Comparison of ENCODE assay signal across 10 cellular contexts in the genomic region with DNA sequence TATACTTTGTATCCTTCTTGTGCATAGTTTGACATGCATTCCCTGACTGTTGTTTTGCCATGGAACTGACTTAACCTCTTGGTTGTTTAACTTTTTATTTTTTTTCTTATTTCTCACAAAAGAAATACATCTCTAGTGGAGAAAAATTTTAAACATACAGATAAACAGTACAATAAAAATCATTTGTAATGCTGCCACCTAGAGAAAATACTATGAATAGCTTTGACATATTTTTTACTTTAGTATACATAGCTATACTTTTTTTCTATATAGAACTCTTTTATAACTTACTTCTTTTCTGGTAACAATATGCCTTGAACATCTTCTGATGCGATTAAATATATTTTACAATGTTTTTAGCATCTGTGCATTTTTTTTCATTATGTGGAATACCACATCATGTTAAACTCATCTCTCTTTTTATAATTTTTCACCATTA.
DNase-seq lines count a peak whose midpoint lies in the region; ATAC-seq, FAIRE-seq and TF ChIP-seq lines count a peak whose summit lies in the region.
"Had no signal": no experiment of that assay in that cellular context is flagged by ENCODE, and none has a peak within 500 bp of the region (broad histone marks: within the 10 kb centered on the region; RNA-seq: fewer than 3 reads in every experiment).

No MANE protein-coding gene starts in this region.

- DNase-seq in NCI-H2171 treated with DMSO at 0.1 percent for 48 hours (lab: John Stamatoyannopoulos, UW) (peak; percentile 37), NCI-H2171 (lab: John Stamatoyannopoulos, UW) (no peak), RCC 7860 (ENCODE audit: low spot score) (no peak), fibroblast of pulmonary artery (ENCODE audit: low read depth) (peak; percentile 42), spleen (no peak), KBM-7 (no peak), mesenteric fat pad (ENCODE audit: low spot score) (no peak)
- DNase-seq: occipital lobe, T1000 had no signal

- no peaks in the 10 kb centered on the region for H3K4me1 ChIP-seq in spleen

- H3K4me3 ChIP-seq in fibroblast of pulmonary artery (replicated peaks; ENCODE audit: low read depth, low read length) (no peak overlapping the region), spleen (no peak overlapping the region)

- no peak for TF ChIP-seq POLR2A in spleen (IDR thresholded peaks at IDR 0.05)

- in situ Hi-C loops in KBM-7 (cut with MboI; ENCODE audit: low pct_unique_long_range_greater_than_20kb, low sequenced_read_pairs) = no loop called here

- no peak overlapping the region for H3K27ac ChIP-seq in spleen

- WGBS in spleen, 5 donors = 60 to 76% (median 68%) methylated on average over 1 of the region's 1 CpG

- H3K9me3 ChIP-seq in spleen = no peaks in the 10 kb centered on the region

- intact Hi-C loops in spleen (cut with DNase I; ENCODE audit: low total_unique reads) = no loop called here

- peak; percentile 35 for TF ChIP-seq CTCF in fibroblast of pulmonary artery (IDR thresholded peaks at IDR 0.05; ENCODE audit: low read length, missing control alignments)
- peak in 7 of 11 experiments; percentile 11 to 38 (median 26) for TF ChIP-seq CTCF in spleen (IDR thresholded peaks at IDR 0.05 in 8 of 11, conservative IDR thresholded peaks at IDR 0.05 in 3 of 11)

- no peak for ATAC-seq in GM18861 (IDR thresholded peaks at IDR 0.05; ENCODE audit: unreplicated experiment)

- no peaks in the 10 kb centered on the region for H3K36me3 ChIP-seq in spleen

- peaks cover 0 to 8% (median 0%) of the 10 kb centered on the region in 7 donors for H3K27me3 ChIP-seq in spleen (replicated peaks in 1 of 7)

- FAIRE-seq in RCC 7860 (lab: Jason Lieb, UNC) = peak; percentile 67

Comparison
In these comparisons a context has a peak if more than half of its experiments do, and no peak if none do; other contexts are left out.
1. DNase-seq: peak in NCI-H2171 treated with DMSO at 0.1 percent for 48 hours (single experiment) and fibroblast of pulmonary artery (single experiment); none in NCI-H2171 (single experiment), RCC 7860 (single experiment), spleen (single experiment), KBM-7 (single experiment) and mesenteric fat pad (single experiment).